16 cellular contexts compared by ENCODE assay signal in the genomic region with DNA sequence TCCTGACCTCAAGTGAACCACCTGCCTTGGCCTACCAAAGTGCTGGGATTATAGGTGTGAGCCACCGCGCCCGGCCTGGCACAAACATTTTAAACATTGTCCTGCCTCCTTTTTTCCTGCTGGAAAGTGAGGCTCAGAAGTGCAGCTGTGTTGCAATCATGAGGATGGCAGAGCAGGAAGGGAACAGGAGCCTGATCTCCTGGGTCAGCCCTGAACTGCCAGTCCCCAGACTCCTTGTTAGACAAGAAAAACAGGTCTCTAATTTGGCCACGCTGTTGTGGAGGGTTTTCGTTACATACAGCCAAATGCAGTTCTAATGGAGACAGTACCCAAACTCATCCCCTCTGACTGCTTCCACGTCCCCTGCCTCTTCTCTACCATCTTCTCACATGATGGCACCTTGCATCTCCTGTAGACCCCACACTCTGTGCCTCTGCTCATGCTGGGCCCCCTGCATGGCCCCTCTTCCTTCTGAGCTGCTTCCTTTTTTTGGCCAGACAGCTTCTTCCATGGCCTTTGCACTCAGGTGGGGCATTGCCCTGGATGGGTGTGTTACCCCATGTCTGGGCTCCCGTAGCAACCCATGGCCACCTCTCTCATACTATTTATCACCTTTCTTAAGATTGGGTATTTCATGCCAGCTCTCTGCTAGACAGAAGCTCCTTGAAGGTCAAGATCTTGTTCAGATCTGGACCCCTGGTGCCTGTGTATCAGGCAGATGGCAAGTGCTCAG.
A peak's percentile ranks its signal among the peaks of the same experiment; 100 is the strongest.
DNase-seq lines count a peak whose midpoint lies in the region; ATAC-seq, FAIRE-seq and TF ChIP-seq lines count a peak whose summit lies in the region.
"Had no signal": no experiment of that assay in that cellular context is flagged by ENCODE, and none has a peak within 500 bp of the region (broad histone marks: within the 10 kb centered on the region; RNA-seq: fewer than 3 reads in every experiment).

No MANE protein-coding gene starts in this region.

- H3K79me2 ChIP-seq in mammary epithelial cell (ENCODE audit: insufficient read depth, low read length) (no peaks in the 10 kb centered on the region), HepG2 (ENCODE audit: insufficient read depth, low read length) (no peaks in the 10 kb centered on the region)

- dilution Hi-C loops in mammary epithelial cell (cut with HindIII; ENCODE audit: low sequenced_read_pairs) = no loop called here

- no peak overlapping the region for H3K9ac ChIP-seq in mammary epithelial cell (ENCODE audit: insufficient read depth, low read length)
- H3K9ac ChIP-seq in HepG2 (ENCODE audit: insufficient read depth, low read depth, low read length) = no peak overlapping the region

- H3K9me3 ChIP-seq in mammary epithelial cell (replicated peaks; ENCODE audit: insufficient read depth, low read length) = no peaks in the 10 kb centered on the region
- no peaks in the 10 kb centered on the region for H3K9me3 ChIP-seq in HepG2 (ENCODE audit: low read length)

- no peaks in the 10 kb centered on the region for H3K36me3 Mint-ChIP-seq in type B pancreatic cell
- H3K36me3 Mint-ChIP-seq in activated CD4-positive, alpha-beta T cell treated with anti-CD3 and anti-CD28 coated beads for 36 hours (ENCODE audit: low read depth) = no peaks in the 10 kb centered on the region
- H3K36me3 Mint-ChIP-seq: CD14-positive monocyte had no signal

- no peak for TF ChIP-seq POLR2A in HepG2 (IDR thresholded peaks at IDR 0.05; ENCODE audit: insufficient read depth in 1 of 2, low read depth in 2 of 2, low read length in 2 of 2)

- H3K4me1 ChIP-seq in mammary epithelial cell (ENCODE audit: insufficient read depth, low read length) = no peaks in the 10 kb centered on the region
- no peaks in the 10 kb centered on the region for H3K4me1 ChIP-seq in HepG2 (ENCODE audit: insufficient read depth, low read length)

- H3K36me3 ChIP-seq in mammary epithelial cell (ENCODE audit: insufficient read depth, low read length) (no peaks in the 10 kb centered on the region), HepG2 (replicated peaks in 1 of 2; ENCODE audit: control insufficient read depth in 1 of 2, insufficient read depth in 2 of 2, low read length in 2 of 2) (no peaks in the 10 kb centered on the region)

- BruUV-seq in mammary epithelial cell (replicated peaks; lab: Mats Ljungman, UMichigan) = no TSS peak
- BruUV-seq in HepG2 (replicated peaks; lab: Mats Ljungman, UMichigan) = no TSS peak

- in situ Hi-C loops in T47D (cut with HindIII; ENCODE audit: low pct_unique_long_range_greater_than_20kb, low sequenced_read_pairs) (no loop called here), mammary epithelial cell (cut with MboI; ENCODE audit: low sequenced_read_pairs in 2 of 2) (no loop called here), HepG2 (cut with HindIII; ENCODE audit: extremely low pct_ligation_motif_present, low pct_unique_long_range_greater_than_20kb) (no loop called here)

- no peak for FAIRE-seq in HepG2 (lab: Jason Lieb, UNC)

- no peaks in the 10 kb centered on the region for H3K9me3 Mint-ChIP-seq in type B pancreatic cell
- H3K9me3 Mint-ChIP-seq in activated CD4-positive, alpha-beta T cell treated with anti-CD3 and anti-CD28 coated beads for 36 hours (ENCODE audit: low read depth) = no peaks in the 10 kb centered on the region

- H3K27ac Mint-ChIP-seq in type B pancreatic cell = peak overlapping the region; percentile 7
- H3K27ac Mint-ChIP-seq in activated CD4-positive, alpha-beta T cell treated with anti-CD3 and anti-CD28 coated beads for 36 hours = no peak overlapping the region

- H3K27me3 Mint-ChIP-seq in type B pancreatic cell = peaks cover 63% of the 10 kb centered on the region
- H3K27me3 Mint-ChIP-seq in activated CD4-positive, alpha-beta T cell treated with anti-CD3 and anti-CD28 coated beads for 36 hours = peaks cover 6% of the 10 kb centered on the region

- H3K4me2 ChIP-seq in mammary epithelial cell (ENCODE audit: insufficient read depth, low read depth, low read length) = no peak overlapping the region
- no peak overlapping the region for H3K4me2 ChIP-seq in HepG2 (ENCODE audit: low read depth, low read length)

- TF ChIP-seq EP300 in HepG2 (IDR thresholded peaks at IDR 0.05; ENCODE audit: low read depth in 2 of 2, low read length in 2 of 2) = no peak
- no peak for TF ChIP-seq EP300 in HepG2 (CRISPR knock-in tag; IDR thresholded peaks at IDR 0.05; ENCODE audit: borderline replicate concordance)

- H3K27me3 ChIP-seq in mammary epithelial cell (ENCODE audit: insufficient read depth, low read length) (no peaks in the 10 kb centered on the region), HepG2 (ENCODE audit: control insufficient read depth in 1 of 2, insufficient read depth in 2 of 2, low read length in 2 of 2) (peaks cover 5 to 11% of the 10 kb centered on the region in 2 experiments; a peak in 2 of 5 replicates)

- peak; percentile 31 to 88 for DNase-seq in T47D (ENCODE audit: low read depth in 1 of 2, low spot score in 1 of 2)
- no peak for DNase-seq in mammary epithelial cell
- peak; percentile 62 for DNase-seq in NCI-H510A treated with DMSO at 0.1 percent for 48 hours (lab: John Stamatoyannopoulos, UW)
- no peak for DNase-seq in HepG2 (ENCODE audit: low spot score)
- no peak for DNase-seq in type B pancreatic cell (ENCODE audit: extremely low spot score, unreplicated experiment)
- no peak for DNase-seq in activated CD4-positive, alpha-beta T cell treated with anti-CD3 and anti-CD28 coated beads for 36 hours
- DNase-seq in NCI-H1436 (lab: John Stamatoyannopoulos, UW) = no peak
- DNase-seq: ACHN, AML-193, HCEC 1CT, NCI-H187 treated with DMSO at 0.1 percent for 48 hours, NCI-H345, NCI-H69 had no signal

- WGBS in mammary epithelial cell (ENCODE audit: low coverage, missing lambda C conversion rate) = 61% methylated on average over 7 of the region's 7 CpGs
- 55% methylated on average over 7 of the region's 7 CpGs for WGBS in HepG2 (ENCODE audit: low lambda C conversion rate)

- no peak overlapping the region for H2AFZ ChIP-seq in mammary epithelial cell (ENCODE audit: low read depth, low read length)
- H2AFZ ChIP-seq in HepG2 (ENCODE audit: low read length) = no peak overlapping the region

- POLR2A ChIA-PET in HepG2 (lab: Yijun Ruan, JAX) = no interaction called here
- POLR2A ChIA-PET in activated CD4-positive, alpha-beta T cell treated with anti-CD3 and anti-CD28 coated beads for 36 hours (lab: Charles Lee) = no interaction called here

- CTCF ChIA-PET in mammary epithelial cell (lab: Charles Lee; ENCODE audit: low non-redundant PET) = no interaction called here
- CTCF ChIA-PET in HepG2 (lab: Yijun Ruan, JAX; ENCODE audit: low intra/inter-chr PET ratio, low total read pairs) = no interaction called here
- CTCF ChIA-PET in activated CD4-positive, alpha-beta T cell treated with anti-CD3 and anti-CD28 coated beads for 36 hours (lab: Charles Lee) = no interaction called here

- TF ChIP-seq CTCF in mammary epithelial cell (conservative IDR thresholded peaks at IDR 0.05 in 1 of 2, IDR thresholded peaks at IDR 0.05 in 1 of 2; ENCODE audit: extremely low read depth in 1 of 2, insufficient read depth in 1 of 2, low read depth in 1 of 2, low read length in 2 of 2) (no peak), HepG2 (CRISPR knock-in tag; IDR thresholded peaks at IDR 0.05) (no peak), type B pancreatic cell (conservative IDR thresholded peaks at IDR 0.05) (no peak)

- H3K27ac ChIP-seq in mammary epithelial cell (ENCODE audit: insufficient read depth, low read depth, low read length) = no peak overlapping the region
- H3K27ac ChIP-seq in HepG2 (ENCODE audit: extremely low read length, insufficient read depth, low read length) = no peak overlapping the region
- H3K27ac ChIP-seq: HL-60 had no signal

- intact Hi-C loops in mammary epithelial cell (cut with micrococcal nuclease) = no loop called here
- intact Hi-C loops in HepG2 (cut with micrococcal nuclease; ENCODE audit: unreplicated experiment) = no loop called here
- intact Hi-C loops in activated CD4-positive, alpha-beta T cell treated with anti-CD3 and anti-CD28 coated beads for 36 hours (cut with DNase I, micrococcal nuclease) = no loop called here

- H3K4me1 Mint-ChIP-seq in type B pancreatic cell (ENCODE audit: unreplicated experiment) = no peaks in the 10 kb centered on the region
- no peaks in the 10 kb centered on the region for H3K4me1 Mint-ChIP-seq in activated CD4-positive, alpha-beta T cell treated with anti-CD3 and anti-CD28 coated beads for 36 hours
- H3K4me1 Mint-ChIP-seq: CD14-positive monocyte had no signal

- no peak overlapping the region for H3K4me3 ChIP-seq in mammary epithelial cell (replicated peaks in 1 of 3; ENCODE audit: insufficient read depth in 1 of 3, low read depth in 2 of 3, low read length in 3 of 3)
- no peak overlapping the region for H3K4me3 ChIP-seq in HepG2 (replicated peaks in 1 of 3; ENCODE audit: insufficient read depth in 1 of 3, low read depth in 2 of 3, low read length in 3 of 3)

- no peak for TF ChIP-seq RAD21 in HepG2 (CRISPR knock-in tag; IDR thresholded peaks at IDR 0.05)

- H4K20me1 ChIP-seq in mammary epithelial cell (ENCODE audit: insufficient read depth, low read length) (no peaks in the 10 kb centered on the region), HepG2 (ENCODE audit: insufficient read depth, low read length) (0 out of 2 replicates have a peak, but pooled peaks cover 3% of the 10 kb centered on the region)

- ATAC-seq in HepG2 = no peak
- no peak for ATAC-seq in activated CD4-positive, alpha-beta T cell treated with anti-CD3 and anti-CD28 coated beads for 36 hours
- ATAC-seq in HG03571 (IDR thresholded peaks at IDR 0.05; ENCODE audit: unreplicated experiment) = no peak

- no peak overlapping the region for H3K4me3 Mint-ChIP-seq in type B pancreatic cell
- no peak overlapping the region for H3K4me3 Mint-ChIP-seq in activated CD4-positive, alpha-beta T cell treated with anti-CD3 and anti-CD28 coated beads for 36 hours
- H3K4me3 Mint-ChIP-seq: CD14-positive monocyte had no signal

TF ChIP-seq in HepG2, 621 proteins besides CTCF, POLR2A, EP300 and RAD21:
- TF ChIP-seq ZNF251 (CRISPR knock-in tag; IDR thresholded peaks at IDR 0.05) (no peak), CEBPB (IDR thresholded peaks at IDR 0.05; ENCODE audit: borderline replicate concordance, low read depth, low read length) (peak; percentile 23; the same call in 1 of the 2 replicates)

Comparison
In these comparisons a context has a peak if more than half of its experiments do, and no peak if none do; other contexts are left out.
1. DNase-seq: peak in T47D (2 of 2) and NCI-H510A treated with DMSO at 0.1 percent for 48 hours (single experiment); none in mammary epithelial cell (single experiment), HepG2 (single experiment), type B pancreatic cell (single experiment), activated CD4-positive, alpha-beta T cell treated with anti-CD3 and anti-CD28 coated beads for 36 hours (single experiment) and NCI-H1436 (single experiment).